In genomic region chr12:753401-754237, GRCh38 we compare ENCODE assay signal across 8 cellular contexts. TPM values are rescaled to one million over a fixed set of nuclear protein-coding genes. Genes with fewer than 3 reads are reported as not detected.
DNase-seq lines count a peak whose midpoint lies in the region; ATAC-seq and TF ChIP-seq lines count a peak whose summit lies in the region.

No MANE protein-coding gene starts in this region.

- peaks cover 6% of the 10 kb centered on the region for H3K4me1 ChIP-seq in thymus (ENCODE audit: control insufficient read depth, insufficient read depth, low read length)

- no peaks in the 10 kb centered on the region for H3K9me3 Mint-ChIP-seq in activated T-cell treated with anti-CD3 and anti-CD28 coated beads, Interleukin-2, amount 50 U/mL, for 72 hours

- no peaks in the 10 kb centered on the region for H3K9me3 ChIP-seq in neural cell (ENCODE audit: low read length)
- H3K9me3 ChIP-seq in thymus (ENCODE audit: control insufficient read depth): no peaks in the 10 kb centered on the region

- peaks cover 6% of the 10 kb centered on the region for H3F3A ChIP-seq in neural cell (ENCODE audit: insufficient read depth, low read length, poor library complexity, severe bottlenecking)

- H3K4me3 ChIP-seq in fibroblast of mammary gland (ENCODE audit: control insufficient read depth, low read depth, low read length) (peak overlapping the region; percentile 87), neural cell (ENCODE audit: low read length) (peak overlapping the region; percentile 95), thymus (ENCODE audit: low read length) (peak overlapping the region; percentile 92)

- H3K36me3 Mint-ChIP-seq in activated T-cell treated with anti-CD3 and anti-CD28 coated beads, Interleukin-2, amount 50 U/mL, for 72 hours (ENCODE audit: insufficient read depth in 2 of 2): peaks cover 13% of the 10 kb centered on the region in 2 donors

- WGBS in thymus: under 1% methylated on average over 81 of the region's 81 CpGs

- peak overlapping the region; percentile 96 for H3K27ac Mint-ChIP-seq in activated T-cell treated with anti-CD3 and anti-CD28 coated beads, Interleukin-2, amount 50 U/mL, for 72 hours

- peak overlapping the region; percentile 98 to 99 for H3K4me3 Mint-ChIP-seq in activated T-cell treated with anti-CD3 and anti-CD28 coated beads, Interleukin-2, amount 50 U/mL, for 72 hours

- H3K27me3 Mint-ChIP-seq in activated T-cell treated with anti-CD3 and anti-CD28 coated beads, Interleukin-2, amount 50 U/mL, for 72 hours (ENCODE audit: low read depth): no peaks in the 10 kb centered on the region

- no peak for TF ChIP-seq EP300 in neural cell (conservative IDR thresholded peaks at IDR 0.05; ENCODE audit: poor library complexity, severe bottlenecking)

- ATAC-seq in GM21619 (IDR thresholded peaks at IDR 0.05; ENCODE audit: unreplicated experiment): peak; percentile 2
- peak; percentile 23 to 27 for ATAC-seq in activated T-cell treated with anti-CD3 and anti-CD28 coated beads, Interleukin-2, amount 50 U/mL, for 72 hours (replicated peaks in 1 of 2)

- H3K9ac ChIP-seq in neural cell (ENCODE audit: low read length): peak overlapping the region; percentile 92

- peak overlapping the region; percentile 99 for H3K27ac ChIP-seq in neural cell (ENCODE audit: low read length)
- peak overlapping the region; percentile 93 for H3K27ac ChIP-seq in thymus (ENCODE audit: low read depth)

- peaks cover 57% of the 10 kb centered on the region for H3K79me2 ChIP-seq in neural cell (replicated peaks; ENCODE audit: insufficient read depth, low read length)

- DNase-seq in COLO668 (lab: John Stamatoyannopoulos, UW; ENCODE audit: unreplicated experiment): peak; percentile 69
- DNase-seq in MV-4-11 (lab: John Stamatoyannopoulos, UW): peak; percentile 30
- peak; percentile 68 to 69 for DNase-seq in activated T-cell treated with anti-CD3 and anti-CD28 coated beads, Interleukin-2, amount 50 U/mL, for 72 hours
- peak; percentile 11 for DNase-seq in fibroblast of mammary gland (ENCODE audit: low read depth)
- DNase-seq in NCI-H128 (lab: John Stamatoyannopoulos, UW; ENCODE audit: unreplicated experiment): no peak

- H2AFZ ChIP-seq in neural cell (ENCODE audit: low read depth, low read length): no peak overlapping the region

- no peaks in the 10 kb centered on the region for H3K9me2 ChIP-seq in neural cell (ENCODE audit: insufficient read depth, low read length)

- H3K4me2 ChIP-seq in neural cell (ENCODE audit: low read length): peak overlapping the region; percentile 90

- peaks cover 47% of the 10 kb centered on the region for H3K4me1 Mint-ChIP-seq in activated T-cell treated with anti-CD3 and anti-CD28 coated beads, Interleukin-2, amount 50 U/mL, for 72 hours (ENCODE audit: low read depth)

- TF ChIP-seq CTCF in fibroblast of mammary gland (conservative IDR thresholded peaks at IDR 0.05; ENCODE audit: control insufficient read depth, insufficient read depth, low read depth, low read length) (no peak), neural cell (IDR thresholded peaks at IDR 0.05; ENCODE audit: poor library complexity, severe bottlenecking) (no peak)

- no peak for TF ChIP-seq RAD21 in neural cell (conservative IDR thresholded peaks at IDR 0.05)

- H3K27me3 ChIP-seq in neural cell (ENCODE audit: insufficient read depth, low read depth, low read length): no peaks in the 10 kb centered on the region
- no peaks in the 10 kb centered on the region for H3K27me3 ChIP-seq in thymus (ENCODE audit: control insufficient read depth, insufficient read depth)

- peaks cover 33% of the 10 kb centered on the region for H4K20me1 ChIP-seq in neural cell (ENCODE audit: insufficient read depth)

- no peaks in the 10 kb centered on the region for H3K36me3 ChIP-seq in neural cell (ENCODE audit: insufficient read depth, low read length)
- no peaks in the 10 kb centered on the region for H3K36me3 ChIP-seq in thymus (ENCODE audit: control insufficient read depth, insufficient read depth)

TF ChIP-seq in neural cell, 6 proteins besides CTCF, POLR2A, EP300 and RAD21:
- TF ChIP-seq POLR2AphosphoS5 (IDR thresholded peaks at IDR 0.05) (no peak), SMC3 (conservative IDR thresholded peaks at IDR 0.05; ENCODE audit: poor library complexity) (no peak), REST (IDR thresholded peaks at IDR 0.05; ENCODE audit: borderline replicate concordance) (no peak), TAF1 (IDR thresholded peaks at IDR 0.05; ENCODE audit: low read depth) (no peak), EZH2 (IDR thresholded peaks at IDR 0.05; ENCODE audit: borderline replicate concordance, insufficient read depth, low read length, poor library complexity, severe bottlenecking) (no peak), MXI1 (conservative IDR thresholded peaks at IDR 0.05; ENCODE audit: poor library complexity, severe bottlenecking) (peak; percentile 21)

RNA-seq across cellular contexts. Expression of gene WNK1, which starts 1.2 kb away (rescaled TPM):
- total RNA-seq in activated T-cell treated with anti-CD3 and anti-CD28 coated beads, Interleukin-2, amount 50 U/mL, for 72 hours: 100 to 1,000 TPM; 177 to 213 TPM
- 25.9 and 35.5 TPM in 2 replicates for polyA plus RNA-seq in neural cell
- polyA minus RNA-seq in neural cell: 87.9 and 105 TPM in 2 replicates
- polyA plus RNA-seq in thymus: 26.3 TPM
